23 cellular contexts compared by ENCODE assay signal in the genomic region with DNA sequence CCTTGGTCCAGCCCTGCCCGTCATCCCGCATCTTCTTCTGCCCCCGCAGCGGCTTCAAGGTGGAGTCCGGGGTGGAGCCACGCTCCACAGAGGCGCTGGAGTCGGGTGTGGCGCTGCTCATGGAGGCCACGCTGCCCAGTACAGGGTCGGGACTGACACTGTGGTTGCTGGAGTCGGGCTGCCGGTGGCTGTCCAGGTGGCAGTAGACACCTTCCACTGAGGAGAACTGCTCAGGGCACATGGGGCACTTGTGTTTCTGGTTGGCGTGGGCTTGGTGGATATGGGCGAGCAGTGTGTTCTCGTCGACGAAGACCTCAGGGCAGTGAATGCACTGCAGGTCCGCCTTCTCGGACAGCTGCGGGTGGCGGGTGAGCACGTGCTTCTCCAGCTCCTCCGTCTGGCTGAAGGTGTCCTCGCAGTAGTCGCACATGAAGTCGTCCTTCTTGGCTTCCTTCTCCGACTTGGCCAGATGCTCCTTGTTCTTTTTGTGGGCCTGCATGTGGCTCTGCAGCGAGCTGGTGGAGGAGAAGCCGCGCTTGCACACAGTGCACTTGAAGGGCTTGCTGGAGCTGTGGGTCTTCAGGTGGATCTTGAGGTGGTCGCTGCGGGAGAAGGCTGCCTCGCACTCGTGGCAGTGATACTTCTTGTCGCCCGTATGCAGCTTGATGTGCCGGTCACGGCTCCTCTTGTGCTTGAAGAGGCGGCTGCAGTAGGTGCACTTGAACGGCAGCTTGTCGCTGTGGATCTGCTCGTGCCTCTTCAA.
A peak's percentile ranks its signal among the peaks of the same experiment; 100 is the strongest.
DNase-seq lines count a peak whose midpoint lies in the region; ATAC-seq and TF ChIP-seq lines count a peak whose summit lies in the region.
"Had no signal": no experiment of that assay in that cellular context is flagged by ENCODE, and none has a peak within 500 bp of the region (broad histone marks: within the 10 kb centered on the region; RNA-seq: fewer than 3 reads in every experiment).

No MANE protein-coding gene starts in this region.

- intact Hi-C loops in cardiac septum (cut with DNase I) (no loop called here), thyroid gland (cut with DNase I) (no loop called here)

- no peaks in the 10 kb centered on the region for H3K9me3 Mint-ChIP-seq in WTC11
- H3K9me3 Mint-ChIP-seq in nephron = no peaks in the 10 kb centered on the region
- no peaks in the 10 kb centered on the region for H3K9me3 Mint-ChIP-seq in activated T-cell treated with anti-CD3 and anti-CD28 coated beads, Interleukin-2, amount 50 U/mL, for 72 hours

- H3K4me3 ChIP-seq in right atrium auricular region (no peak overlapping the region), thyroid gland (replicated peaks in 1 of 3) (no peak overlapping the region)
- H3K4me3 ChIP-seq: A549, GM23248, PC-9, SJCRH30 had no signal

- H3K4me1 ChIP-seq in right atrium auricular region = peaks cover 0 to 31% of the 10 kb centered on the region in 2 donors
- H3K4me1 ChIP-seq in thyroid gland = peaks cover 8 to 27% of the 10 kb centered on the region in 2 donors
- H3K4me1 ChIP-seq: A549 had no signal

- no peak for TF ChIP-seq POLR2A in thyroid gland (IDR thresholded peaks at IDR 0.05)

- H3K36me3 Mint-ChIP-seq in WTC11 (peaks cover 29% of the 10 kb centered on the region), nephron (ENCODE audit: low read depth) (peaks cover 36% of the 10 kb centered on the region)
- no peaks in the 10 kb centered on the region for H3K36me3 Mint-ChIP-seq in activated T-cell treated with anti-CD3 and anti-CD28 coated beads, Interleukin-2, amount 50 U/mL, for 72 hours (ENCODE audit: insufficient read depth in 2 of 2)
- H3K36me3 Mint-ChIP-seq: CD8-positive, alpha-beta memory T cell; IgD-negative memory B cell had no signal

- no peaks in the 10 kb centered on the region for H3K9me3 ChIP-seq in right atrium auricular region
- no peaks in the 10 kb centered on the region for H3K9me3 ChIP-seq in thyroid gland
- H3K9me3 ChIP-seq: A549, SJCRH30 had no signal

- H3K36me3 ChIP-seq in right atrium auricular region = peaks cover 14% of the 10 kb centered on the region
- H3K36me3 ChIP-seq in thyroid gland = peaks cover 0 to 4% of the 10 kb centered on the region in 2 donors
- H3K36me3 ChIP-seq: SJCRH30 had no signal

- POLR2A ChIA-PET in WTC11 (lab: Charles Lee) = no interaction called here

- TF ChIP-seq CTCF in right atrium auricular region (IDR thresholded peaks at IDR 0.05) = no peak
- no peak for TF ChIP-seq CTCF in WTC11 (IDR thresholded peaks at IDR 0.05)
- no peak for TF ChIP-seq CTCF in nephron (IDR thresholded peaks at IDR 0.05; ENCODE audit: unreplicated experiment in 3 of 3)
- no peak for TF ChIP-seq CTCF in thyroid gland (IDR thresholded peaks at IDR 0.05)

- H3K27me3 Mint-ChIP-seq in WTC11 (ENCODE audit: low read depth) (no peaks in the 10 kb centered on the region), nephron (ENCODE audit: low read depth) (no peaks in the 10 kb centered on the region)
- no peaks in the 10 kb centered on the region for H3K27me3 Mint-ChIP-seq in activated T-cell treated with anti-CD3 and anti-CD28 coated beads, Interleukin-2, amount 50 U/mL, for 72 hours (ENCODE audit: low read depth)

- CTCF ChIA-PET in WTC11 (lab: Charles Lee) = interaction anchor here (1.4 kb wide), 1 partner anchor 45 kb away, joined by 5 read pairs; no protein-coding TSS in a partner anchor

- peak overlapping the region in 1 of 2 donors; percentile 61 for H3K27ac ChIP-seq in right atrium auricular region
- no peak overlapping the region for H3K27ac ChIP-seq in thyroid gland
- H3K27ac ChIP-seq: A549, GM23248, HL-60, PC-9, RWPE1, SJCRH30 had no signal

- peak; percentile 73 for DNase-seq in cardiac septum (ENCODE audit: low spot score)
- no peak for DNase-seq in right atrium auricular region (ENCODE audit: low spot score)
- no peak for DNase-seq in WTC11 (ENCODE audit: low spot score)
- peak; percentile 43 to 49 for DNase-seq in thyroid gland
- DNase-seq in activated T-cell treated with anti-CD3 and anti-CD28 coated beads, Interleukin-2, amount 50 U/mL, for 72 hours = no peak
- DNase-seq: CD8-positive, alpha-beta memory T cell; DMS53; GM23248; Kasumi-1; MM.1S; NCI-H1092; NCI-H2081 treated with DMSO at 0.1 percent for 48 hours; NCI-H2227 treated with DMSO at 0.1 percent for 48 hours; NCI-H524 treated with DMSO at 0.1 percent for 48 hours; PC-9; SJCRH30 had no signal

- ATAC-seq in WTC11 = no peak
- ATAC-seq in activated T-cell treated with anti-CD3 and anti-CD28 coated beads, Interleukin-2, amount 50 U/mL, for 72 hours (replicated peaks in 1 of 2) = no peak
- no peak for ATAC-seq in HG02981 (IDR thresholded peaks at IDR 0.05; ENCODE audit: unreplicated experiment)
- ATAC-seq: A549, HCT116 had no signal

- H3K27ac Mint-ChIP-seq in WTC11 (0 out of 2 replicates have a peak overlapping the region, but pooled peaks have one; percentile 60), nephron (peak overlapping the region; percentile 88 to 94 (median 90))
- H3K27ac Mint-ChIP-seq in activated T-cell treated with anti-CD3 and anti-CD28 coated beads, Interleukin-2, amount 50 U/mL, for 72 hours = no peak overlapping the region
- H3K27ac Mint-ChIP-seq: CD8-positive, alpha-beta memory T cell; IgD-negative memory B cell had no signal

- H3K27me3 ChIP-seq in right atrium auricular region (no peaks in the 10 kb centered on the region), thyroid gland (no peaks in the 10 kb centered on the region)
- H3K27me3 ChIP-seq: SJCRH30 had no signal

- H3K4me3 Mint-ChIP-seq in WTC11 (no peak overlapping the region), nephron (peak overlapping the region in 1 of 3 experiments; percentile 30)
- no peak overlapping the region for H3K4me3 Mint-ChIP-seq in activated T-cell treated with anti-CD3 and anti-CD28 coated beads, Interleukin-2, amount 50 U/mL, for 72 hours
- H3K4me3 Mint-ChIP-seq: CD8-positive, alpha-beta memory T cell; IgD-negative memory B cell had no signal

- peaks cover 45% of the 10 kb centered on the region for H3K4me1 Mint-ChIP-seq in WTC11
- H3K4me1 Mint-ChIP-seq in nephron = peaks cover 63% of the 10 kb centered on the region
- H3K4me1 Mint-ChIP-seq in activated T-cell treated with anti-CD3 and anti-CD28 coated beads, Interleukin-2, amount 50 U/mL, for 72 hours (ENCODE audit: low read depth) = no peaks in the 10 kb centered on the region
- H3K4me1 Mint-ChIP-seq: CD8-positive, alpha-beta memory T cell; IgD-negative memory B cell had no signal

- WGBS in thyroid gland, 2 donors = 44 to 77% methylated on average over 5 to 36 of the region's 43 CpGs

TF ChIP-seq in WTC11, 78 proteins besides CTCF, POLR2A, EP300 and RAD21 (continues in another document):
- TF ChIP-seq NR1H2 (CRISPR knock-in tag; IDR thresholded peaks at IDR 0.05) = no peak
- TF ChIP-seq ZNF121 (CRISPR knock-in tag; IDR thresholded peaks at IDR 0.05) = no peak
- TF ChIP-seq ZNF263 (CRISPR knock-in tag; IDR thresholded peaks at IDR 0.05; ENCODE audit: low read depth) = no peak
- TF ChIP-seq CREM (CRISPR knock-in tag; IDR thresholded peaks at IDR 0.05) = no peak
- TF ChIP-seq, protein P1, sequence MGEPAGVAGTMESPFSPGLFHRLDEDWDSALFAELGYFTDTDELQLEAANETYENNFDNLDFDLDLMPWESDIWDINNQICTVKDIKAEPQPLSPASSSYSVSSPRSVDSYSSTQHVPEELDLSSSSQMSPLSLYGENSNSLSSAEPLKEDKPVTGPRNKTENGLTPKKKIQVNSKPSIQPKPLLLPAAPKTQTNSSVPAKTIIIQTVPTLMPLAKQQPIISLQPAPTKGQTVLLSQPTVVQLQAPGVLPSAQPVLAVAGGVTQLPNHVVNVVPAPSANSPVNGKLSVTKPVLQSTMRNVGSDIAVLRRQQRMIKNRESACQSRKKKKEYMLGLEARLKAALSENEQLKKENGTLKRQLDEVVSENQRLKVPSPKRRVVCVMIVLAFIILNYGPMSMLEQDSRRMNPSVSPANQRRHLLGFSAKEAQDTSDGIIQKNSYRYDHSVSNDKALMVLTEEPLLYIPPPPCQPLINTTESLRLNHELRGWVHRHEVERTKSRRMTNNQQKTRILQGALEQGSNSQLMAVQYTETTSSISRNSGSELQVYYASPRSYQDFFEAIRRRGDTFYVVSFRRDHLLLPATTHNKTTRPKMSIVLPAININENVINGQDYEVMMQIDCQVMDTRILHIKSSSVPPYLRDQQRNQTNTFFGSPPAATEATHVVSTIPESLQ (CRISPR knock-in tag; IDR thresholded peaks at IDR 0.05) = no peak
- no peak for TF ChIP-seq CBFB (CRISPR knock-in tag; IDR thresholded peaks at IDR 0.05; ENCODE audit: low read depth)
- TF ChIP-seq, protein P2, sequence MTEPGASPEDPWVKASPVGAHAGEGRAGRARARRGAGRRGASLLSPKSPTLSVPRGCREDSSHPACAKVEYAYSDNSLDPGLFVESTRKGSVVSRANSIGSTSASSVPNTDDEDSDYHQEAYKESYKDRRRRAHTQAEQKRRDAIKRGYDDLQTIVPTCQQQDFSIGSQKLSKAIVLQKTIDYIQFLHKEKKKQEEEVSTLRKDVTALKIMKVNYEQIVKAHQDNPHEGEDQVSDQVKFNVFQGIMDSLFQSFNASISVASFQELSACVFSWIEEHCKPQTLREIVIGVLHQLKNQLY (CRISPR knock-in tag; IDR thresholded peaks at IDR 0.05) = no peak
- no peak for TF ChIP-seq TEAD4 (CRISPR knock-in tag; IDR thresholded peaks at IDR 0.05)
- TF ChIP-seq OVOL2 (CRISPR knock-in tag; IDR thresholded peaks at IDR 0.05; ENCODE audit: borderline replicate concordance) = no peak
- TF ChIP-seq, protein P3, sequence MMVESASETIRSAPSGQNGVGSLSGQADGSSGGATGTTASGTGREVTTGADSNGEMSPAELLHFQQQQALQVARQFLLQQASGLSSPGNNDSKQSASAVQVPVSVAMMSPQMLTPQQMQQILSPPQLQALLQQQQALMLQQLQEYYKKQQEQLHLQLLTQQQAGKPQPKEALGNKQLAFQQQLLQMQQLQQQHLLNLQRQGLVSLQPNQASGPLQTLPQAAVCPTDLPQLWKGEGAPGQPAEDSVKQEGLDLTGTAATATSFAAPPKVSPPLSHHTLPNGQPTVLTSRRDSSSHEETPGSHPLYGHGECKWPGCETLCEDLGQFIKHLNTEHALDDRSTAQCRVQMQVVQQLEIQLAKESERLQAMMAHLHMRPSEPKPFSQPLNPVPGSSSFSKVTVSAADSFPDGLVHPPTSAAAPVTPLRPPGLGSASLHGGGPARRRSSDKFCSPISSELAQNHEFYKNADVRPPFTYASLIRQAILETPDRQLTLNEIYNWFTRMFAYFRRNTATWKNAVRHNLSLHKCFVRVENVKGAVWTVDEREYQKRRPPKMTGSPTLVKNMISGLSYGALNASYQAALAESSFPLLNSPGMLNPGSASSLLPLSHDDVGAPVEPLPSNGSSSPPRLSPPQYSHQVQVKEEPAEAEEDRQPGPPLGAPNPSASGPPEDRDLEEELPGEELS (CRISPR knock-in tag; IDR thresholded peaks at IDR 0.05) = no peak
- no peak for TF ChIP-seq HMGA2 (CRISPR knock-in tag; IDR thresholded peaks at IDR 0.05)

Comparison
In these comparisons a context has a peak if more than half of its experiments do, and no peak if none do; other contexts are left out.
1. DNase-seq: peak in cardiac septum (single experiment) and thyroid gland (2 of 2); none in right atrium auricular region (single experiment), WTC11 (single experiment) and activated T-cell treated with anti-CD3 and anti-CD28 coated beads, Interleukin-2, amount 50 U/mL, for 72 hours (0 of 2).